In genomic region chr18:47120428-47120827, GRCh38 we compare ENCODE assay signal across 10 cellular contexts. TPM values are rescaled to one million over a fixed set of nuclear protein-coding genes. Genes with fewer than 3 reads are reported as not detected.
DNase-seq lines count a peak whose midpoint lies in the region; ATAC-seq and TF ChIP-seq lines count a peak whose summit lies in the region.
"Had no signal": no experiment of that assay in that cellular context is flagged by ENCODE, and none has a peak within 500 bp of the region (broad histone marks: within the 10 kb centered on the region; RNA-seq: fewer than 3 reads in every experiment).

No MANE protein-coding gene starts in this region.

- peak; percentile 5 for DNase-seq in activated T-cell treated with anti-CD3 and anti-CD28 coated beads for 24 hours (ENCODE audit: low read depth)
- no peak for DNase-seq in activated T-cell treated with anti-CD3 and anti-CD28 coated beads, Interleukin-2, amount 50 U/mL, for 1 hour
- peak; percentile 10 for DNase-seq in astrocyte of the hippocampus (ENCODE audit: low read depth, low spot score)
- no peak for DNase-seq in AG20443 (ENCODE audit: low spot score)
- DNase-seq in mesothelial cell of epicardium (ENCODE audit: low spot score in 2 of 2, unreplicated experiment in 2 of 2): no peak
- no peak for DNase-seq in GOT3 (lab: John Stamatoyannopoulos, UW)
- DNase-seq: NCI-H2107 had no signal

- no peak overlapping the region for H3K27ac Mint-ChIP-seq in mesothelial cell of epicardium

- H3K4me1 Mint-ChIP-seq in mesothelial cell of epicardium: no peaks in the 10 kb centered on the region

- H3K27me3 Mint-ChIP-seq in mesothelial cell of epicardium (ENCODE audit: low read depth): no peaks in the 10 kb centered on the region

- no peak overlapping the region for H3K4me3 Mint-ChIP-seq in mesothelial cell of epicardium

- ATAC-seq in GM21515 (IDR thresholded peaks at IDR 0.05; ENCODE audit: unreplicated experiment) (peak; percentile 92), HG03108 (IDR thresholded peaks at IDR 0.05; ENCODE audit: unreplicated experiment) (peak; percentile 91)
- ATAC-seq: esophagus mucosa had no signal

- H3K36me3 Mint-ChIP-seq in mesothelial cell of epicardium: peaks cover 48% of the 10 kb centered on the region

- peaks cover 5% of the 10 kb centered on the region for H3K9me3 Mint-ChIP-seq in mesothelial cell of epicardium

- TF ChIP-seq CTCF in mesothelial cell of epicardium (IDR thresholded peaks at IDR 0.05; ENCODE audit: unreplicated experiment): no peak

RNA-seq across cellular contexts. Expression of gene HDHD2, which starts 29.9 kb away (rescaled TPM):
- total RNA-seq in mesothelial cell of epicardium: 40.1 to 44.0 TPM (median 41.0 TPM) in 3 replicates

RNA-seq across cellular contexts. Expression of gene IER3IP1, which starts 55.7 kb away (rescaled TPM):
- total RNA-seq in mesothelial cell of epicardium: 11.0 to 12.0 TPM (median 11.7 TPM) in 3 replicates

Comparison
In these comparisons a context has a peak if more than half of its experiments do, and no peak if none do; other contexts are left out.
1. DNase-seq: peak in activated T-cell treated with anti-CD3 and anti-CD28 coated beads for 24 hours (single experiment) and astrocyte of the hippocampus (single experiment); none in activated T-cell treated with anti-CD3 and anti-CD28 coated beads, Interleukin-2, amount 50 U/mL, for 1 hour (single experiment), AG20443 (single experiment), mesothelial cell of epicardium (0 of 2) and GOT3 (single experiment).